ENCODE assay signal across 23 cellular contexts in the genomic region with DNA sequence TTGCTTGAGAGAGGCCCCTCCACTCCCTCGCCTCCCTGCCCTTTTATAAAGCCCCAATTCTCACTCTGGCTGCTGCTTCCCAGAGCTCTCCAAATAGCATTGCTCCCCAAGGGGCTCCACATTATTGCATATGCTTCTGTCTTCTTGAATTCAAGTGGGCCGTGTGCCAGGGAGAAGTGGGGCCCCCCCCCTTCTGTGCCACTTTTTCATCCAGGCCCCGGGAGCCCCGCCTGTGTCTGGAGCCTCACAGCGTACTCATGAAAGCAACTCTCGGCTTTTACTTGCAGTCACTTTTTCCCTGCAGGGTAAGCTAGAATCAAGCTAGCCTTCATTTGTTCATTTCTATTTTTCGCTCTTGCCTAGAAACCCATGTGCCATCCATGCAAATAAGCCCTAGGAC.
"Had no signal": no experiment of that assay in that cellular context is flagged by ENCODE, and none has a peak within 500 bp of the region (broad histone marks: within the 10 kb centered on the region; RNA-seq: fewer than 3 reads in every experiment).

No MANE protein-coding gene starts in this region.

- H3K4me1 ChIP-seq: gastroesophageal sphincter, heart left ventricle, parathyroid adenoma, right lobe of liver, tibial artery had no signal

- H3K9me3 Mint-ChIP-seq: natural killer cell; stimulated activated effector memory CD8-positive, alpha-beta T cell treated with anti-CD3 and anti-CD28 coated beads, Interleukin-12 subunit alpha, Interleukin-12 subunit beta, amount 100 ng/mL, for 72 hours; type B pancreatic cell had no signal

- H3K4me2 ChIP-seq: hepatocyte had no signal

- H3K36me3 ChIP-seq: gastroesophageal sphincter, heart left ventricle, neutrophil, right lobe of liver, stomach, tibial artery had no signal

- H3K9me3 ChIP-seq: gastroesophageal sphincter, heart left ventricle, neutrophil, right lobe of liver, stomach, tibial artery had no signal

- H3K27ac Mint-ChIP-seq: memory B cell; natural killer cell; progenitor cell of endocrine pancreas; stimulated activated effector memory CD8-positive, alpha-beta T cell treated with anti-CD3 and anti-CD28 coated beads, Interleukin-12 subunit alpha, Interleukin-12 subunit beta, amount 100 ng/mL, for 72 hours; type B pancreatic cell had no signal

- H3K36me3 Mint-ChIP-seq: memory B cell; natural killer cell; stimulated activated effector memory CD8-positive, alpha-beta T cell treated with anti-CD3 and anti-CD28 coated beads, Interleukin-12 subunit alpha, Interleukin-12 subunit beta, amount 100 ng/mL, for 72 hours; type B pancreatic cell had no signal

- H3K27ac ChIP-seq: gastroesophageal sphincter, heart left ventricle, hepatocyte, neutrophil, parathyroid adenoma, right lobe of liver, stomach, tibial artery had no signal

- H3K79me2 ChIP-seq: hepatocyte, parathyroid adenoma had no signal

- H3K27me3 ChIP-seq: hepatocyte, neutrophil, right lobe of liver, tibial artery had no signal

- H3K4me3 Mint-ChIP-seq: memory B cell; natural killer cell; neural crest cell; stimulated activated effector memory CD8-positive, alpha-beta T cell treated with anti-CD3 and anti-CD28 coated beads, Interleukin-12 subunit alpha, Interleukin-12 subunit beta, amount 100 ng/mL, for 72 hours; type B pancreatic cell had no signal

- H3K4me1 Mint-ChIP-seq: memory B cell; natural killer cell; stimulated activated effector memory CD8-positive, alpha-beta T cell treated with anti-CD3 and anti-CD28 coated beads, Interleukin-12 subunit alpha, Interleukin-12 subunit beta, amount 100 ng/mL, for 72 hours had no signal

- DNase-seq: cortex of kidney; effector CD4-positive, alpha-beta T cell; heart left ventricle; kidney; natural killer cell; right lobe of liver; small intestine; stimulated activated CD4-positive, alpha-beta T cell treated with anti-CD3 and anti-CD28 coated beads, Interleukin-2, amount 100 ng/mL, for 24 hours; stimulated activated CD4-positive, alpha-beta T cell treated with anti-CD3 and anti-CD28 coated beads, Interleukin-4, amount 100 ng/mL, for 24 hours; stimulated activated naive CD4-positive, alpha-beta T cell treated with Interleukin-2 at 50 U/mL for 16 hours; stomach had no signal

- H3K4me3 ChIP-seq: gastroesophageal sphincter, heart left ventricle, hepatocyte, lung, right lobe of liver, stomach, tibial artery had no signal

- H2AFZ ChIP-seq: hepatocyte, parathyroid adenoma had no signal

- ATAC-seq: gastroesophageal sphincter; heart left ventricle; left lobe of liver; natural killer cell; right lobe of liver; stimulated activated effector memory CD8-positive, alpha-beta T cell treated with anti-CD3 and anti-CD28 coated beads, Interleukin-12 subunit alpha, Interleukin-12 subunit beta, amount 100 ng/mL, for 72 hours had no signal
